In genomic region chr5:124199902-124200301, GRCh38 we compare ENCODE assay signal across 25 cellular contexts.
"Had no signal": no experiment of that assay in that cellular context is flagged by ENCODE, and none has a peak within 500 bp of the region (broad histone marks: within the 10 kb centered on the region; RNA-seq: fewer than 3 reads in every experiment).

No MANE protein-coding gene starts in this region.

- H3K27me3 ChIP-seq: body of pancreas, gastrocnemius medialis, pancreas, thyroid gland, upper lobe of right lung had no signal

- H3K4me1 ChIP-seq: body of pancreas, gastrocnemius medialis, pancreas, psoas muscle, thyroid gland, upper lobe of right lung had no signal

- ATAC-seq: activated naive CD8-positive, alpha-beta T cell treated with anti-CD3 and anti-CD28 coated beads, Interleukin-2, amount 50 U/mL, for 24 hours; activated T-cell treated with anti-CD3 and anti-CD28 coated beads, Interleukin-2, amount 50 U/mL, for 72 hours; body of pancreas; esophagus mucosa; gastrocnemius medialis; left cardiac atrium; natural killer cell; pancreas; psoas muscle; right cardiac atrium; stimulated activated naive CD8-positive, alpha-beta T cell treated with anti-CD3 and anti-CD28 coated beads, Interleukin-15, Interleukin-2, amounts not matched to agents 100 U/mL and 50 U/mL, for 24 hours; upper lobe of right lung had no signal

- DNase-seq: activated CD4-positive, alpha-beta T cell treated with anti-CD3 and anti-CD28 coated beads for 4 hours; activated CD4-positive, alpha-beta T cell treated with anti-CD3 and anti-CD28 coated beads, Interleukin-2, amount 50 U/mL, for 48 hours; activated CD4-positive, CD25-positive, alpha-beta regulatory T cell; activated effector memory CD4-positive, alpha-beta T cell treated with Interleukin-2 at 50 U/mL for 16 hours; activated naive CD4-positive, alpha-beta T cell treated with anti-CD3 and anti-CD28 coated beads, Interleukin-2, amount 50 U/mL, for 16 hours; activated naive CD8-positive, alpha-beta T cell treated with anti-CD3 and anti-CD28 coated beads, Interleukin-2, amount 50 U/mL, for 24 hours; activated T-cell treated with anti-CD3 and anti-CD28 coated beads, Interleukin-2, amount 50 U/mL, for 72 hours; anterior cingulate cortex; body of pancreas; caudate nucleus; effector memory CD4-positive, alpha-beta T cell; gastrocnemius medialis; hippocampal formation; left cardiac atrium; midbrain; natural killer cell; pancreas; psoas muscle; right cardiac atrium; stimulated activated CD4-positive, alpha-beta T cell treated with anti-CD3 and anti-CD28 coated beads, Interleukin-4, amount 100 ng/mL, for 4 hours; stimulated activated naive CD8-positive, alpha-beta T cell treated with anti-CD3 and anti-CD28 coated beads, Interleukin-15, Interleukin-2, amounts not matched to agents 100 U/mL and 50 U/mL, for 24 hours; T-helper 1 cell; thyroid gland; upper lobe of right lung had no signal

- H3K27ac ChIP-seq: body of pancreas, gastrocnemius medialis, pancreas, psoas muscle, thyroid gland, upper lobe of right lung had no signal
